Comparison of ENCODE assay signal across 1 cellular context in genomic region chr19:18756896-18757295, GRCh38.
TF ChIP-seq lines count a peak whose summit lies in the region.

No MANE protein-coding gene starts in this region.

TF ChIP-seq in IMR-90, 13 proteins besides CTCF, POLR2A, EP300 and RAD21 (continued from another document):
- TF ChIP-seq, protein P1, sequence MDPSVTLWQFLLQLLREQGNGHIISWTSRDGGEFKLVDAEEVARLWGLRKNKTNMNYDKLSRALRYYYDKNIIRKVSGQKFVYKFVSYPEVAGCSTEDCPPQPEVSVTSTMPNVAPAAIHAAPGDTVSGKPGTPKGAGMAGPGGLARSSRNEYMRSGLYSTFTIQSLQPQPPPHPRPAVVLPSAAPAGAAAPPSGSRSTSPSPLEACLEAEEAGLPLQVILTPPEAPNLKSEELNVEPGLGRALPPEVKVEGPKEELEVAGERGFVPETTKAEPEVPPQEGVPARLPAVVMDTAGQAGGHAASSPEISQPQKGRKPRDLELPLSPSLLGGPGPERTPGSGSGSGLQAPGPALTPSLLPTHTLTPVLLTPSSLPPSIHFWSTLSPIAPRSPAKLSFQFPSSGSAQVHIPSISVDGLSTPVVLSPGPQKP (IDR thresholded peaks at IDR 0.05; ENCODE audit: borderline replicate concordance, low read depth, low read length), result no peak
- TF ChIP-seq CEBPB (IDR thresholded peaks at IDR 0.05; ENCODE audit: low read depth, low read length) (no peak), BHLHE40 (IDR thresholded peaks at IDR 0.05; ENCODE audit: low read depth, low read length) (no peak), USF2 (IDR thresholded peaks at IDR 0.05; ENCODE audit: low read depth, low read length) (no peak), MAZ (IDR thresholded peaks at IDR 0.05; ENCODE audit: borderline replicate concordance, low read depth, low read length) (no peak), FOS (IDR thresholded peaks at IDR 0.05; ENCODE audit: low read depth, low read length) (no peak), SMC3 (IDR thresholded peaks at IDR 0.05; ENCODE audit: low read depth, low read length) (no peak), MAFK (IDR thresholded peaks at IDR 0.05; ENCODE audit: low read depth, low read length) (no peak), CHD1 (IDR thresholded peaks at IDR 0.05; ENCODE audit: low read depth, low read length) (no peak), RCOR1 (IDR thresholded peaks at IDR 0.05; ENCODE audit: insufficient replicate concordance, low read length) (no peak)
